In genomic region chr2:181318504-181319280, GRCh38 we compare ENCODE assay signal across 24 cellular contexts.
"Had no signal": no experiment of that assay in that cellular context is flagged by ENCODE, and none has a peak within 500 bp of the region (broad histone marks: within the 10 kb centered on the region; RNA-seq: fewer than 3 reads in every experiment).

No MANE protein-coding gene starts in this region.

- H3K9me3 ChIP-seq: breast epithelium, colonic mucosa had no signal

- H3K36me3 Mint-ChIP-seq: activated CD4-positive, alpha-beta memory T cell treated with anti-CD3 and anti-CD28 coated beads for 36 hours had no signal

- DNase-seq: activated CD4-positive, alpha-beta memory T cell treated with anti-CD3 and anti-CD28 coated beads for 36 hours; activated CD4-positive, alpha-beta T cell treated with anti-CD3 and anti-CD28 coated beads, Interleukin-2, amount 10 ng/mL, durations not matched to agents 24 days and 14 days; activated CD4-positive, CD25-positive, alpha-beta regulatory T cell treated with anti-CD3 and anti-CD28 coated beads, Interleukin-2, amount 50 U/mL, for 72 hours; activated CD8-positive, alpha-beta memory T cell treated with anti-CD3 and anti-CD28 coated beads for 24 hours; activated gamma-delta T cell treated with Interleukin-2 at 50 U/mL for 16 hours; activated naive CD4-positive, alpha-beta T cell treated with anti-CD3 and anti-CD28 coated beads, Interleukin-2, amount 50 U/mL, for 16 hours; activated T-cell treated with anti-CD3 and anti-CD28 coated beads, Interleukin-2, amount 50 U/mL, for 72 hours; aorta; caudate nucleus; colonic mucosa; Kasumi-1; NCI-H1105 treated with DMSO at 0.1 percent for 48 hours; NCI-H1436 treated with DMSO at 0.1 percent for 48 hours; NCI-H187 treated with DMSO at 0.1 percent for 48 hours; NCI-H2171; NCI-H226; NCI-H526; NCI-H774; NK-92 treated with Interleukin-12 subunit alpha and Interleukin-12 subunit beta, amount 100 ng/mL, for 24 hours; PC-9; SHP77 treated with DMSO at 0.1 percent for 48 hours had no signal

- H3K4me3 Mint-ChIP-seq: activated CD4-positive, alpha-beta memory T cell treated with anti-CD3 and anti-CD28 coated beads for 36 hours; activated CD4-positive, alpha-beta T cell treated with anti-CD3 and anti-CD28 coated beads, Interleukin-2, amount 10 ng/mL, durations not matched to agents 24 days and 14 days; activated T-cell treated with anti-CD3 and anti-CD28 coated beads, Interleukin-2, amount 50 U/mL, for 72 hours; T-helper 1 cell treated with Interleukin-12 subunit alpha and Interleukin-12 subunit beta and Interleukin-4 antibody, amounts not matched to agents 30 μg/mL and 1 μg/mL, for 36 hours had no signal

- ATAC-seq: activated T-cell treated with anti-CD3 and anti-CD28 coated beads, Interleukin-2, amount 50 U/mL, for 72 hours had no signal

- H3K4me3 ChIP-seq: breast epithelium, colonic mucosa, PC-9 had no signal

- H2AFZ ChIP-seq: PC-9 had no signal

- H3K4me1 ChIP-seq: breast epithelium, colonic mucosa had no signal

- H3K27me3 Mint-ChIP-seq: activated CD4-positive, alpha-beta memory T cell treated with anti-CD3 and anti-CD28 coated beads for 36 hours; activated CD4-positive, alpha-beta T cell treated with anti-CD3 and anti-CD28 coated beads, Interleukin-2, amount 10 ng/mL, durations not matched to agents 24 days and 14 days had no signal

- H3K4me2 ChIP-seq: PC-9 had no signal

- H3K27me3 ChIP-seq: breast epithelium, colonic mucosa had no signal

- H3K27ac Mint-ChIP-seq: activated CD4-positive, alpha-beta memory T cell treated with anti-CD3 and anti-CD28 coated beads for 36 hours; activated CD4-positive, alpha-beta T cell treated with anti-CD3 and anti-CD28 coated beads, Interleukin-2, amount 10 ng/mL, durations not matched to agents 24 days and 14 days; activated T-cell treated with anti-CD3 and anti-CD28 coated beads, Interleukin-2, amount 50 U/mL, for 72 hours; activated T-helper 2 cell treated with anti-CD3 and anti-CD28 coated beads, Interferon-gamma antibody, Interleukin-2, Interleukin-4, amounts not matched to agents 10 μg/mL and 5 μg/mL and 100 μg/mL, durations not matched to agents 14 hours and 24 hours and 36 hours; T-helper 1 cell treated with Interleukin-12 subunit alpha and Interleukin-12 subunit beta and Interleukin-4 antibody, amounts not matched to agents 30 μg/mL and 1 μg/mL, for 36 hours had no signal

- H3K9me3 Mint-ChIP-seq: activated CD4-positive, alpha-beta memory T cell treated with anti-CD3 and anti-CD28 coated beads for 36 hours had no signal

- H3K27ac ChIP-seq: breast epithelium, colonic mucosa, PC-9 had no signal

- H3K36me3 ChIP-seq: breast epithelium, colonic mucosa had no signal
